In the genomic region with DNA sequence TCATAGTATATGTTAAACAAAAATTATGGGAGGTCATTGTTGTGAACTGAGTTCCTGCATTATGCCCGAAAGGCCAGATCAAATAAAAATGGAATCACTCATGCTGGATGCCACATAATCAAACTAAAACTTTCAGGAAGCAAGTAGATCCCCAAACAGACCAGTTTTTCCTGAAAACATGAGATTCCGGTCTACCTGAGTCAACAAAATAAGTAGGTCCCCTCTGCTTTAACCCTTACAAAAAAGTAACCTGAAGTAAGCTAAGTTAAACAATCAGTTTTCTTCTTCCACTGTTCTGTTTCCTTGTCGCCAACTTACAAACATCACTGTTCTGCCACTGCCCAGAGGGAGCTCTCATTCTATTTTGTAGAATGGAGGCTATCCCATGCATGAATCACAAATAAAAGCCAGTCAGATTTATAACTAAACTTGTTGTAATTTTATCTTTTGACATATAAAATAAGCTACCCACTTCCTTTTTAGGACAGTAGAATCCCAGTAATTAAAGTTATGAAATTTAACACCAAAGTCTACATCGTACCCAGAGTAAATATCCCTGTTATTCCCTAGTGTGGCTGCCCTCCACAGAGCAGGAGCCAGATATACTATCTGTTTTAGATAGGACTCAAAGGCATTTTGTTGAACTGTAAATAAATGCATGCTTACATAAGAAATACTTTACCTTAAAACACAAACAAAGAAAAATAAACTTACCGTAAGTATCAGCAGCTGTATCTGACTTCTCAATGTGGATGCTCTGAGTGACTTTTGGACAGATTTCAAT, we compare ENCODE assay signal across 1 cellular context.
TF ChIP-seq lines count a peak whose summit lies in the region.

No MANE protein-coding gene starts in this region.

TF ChIP-seq in WTC11, 78 proteins besides CTCF, POLR2A, EP300 and RAD21 (continued from another document):
- TF ChIP-seq, protein P1, sequence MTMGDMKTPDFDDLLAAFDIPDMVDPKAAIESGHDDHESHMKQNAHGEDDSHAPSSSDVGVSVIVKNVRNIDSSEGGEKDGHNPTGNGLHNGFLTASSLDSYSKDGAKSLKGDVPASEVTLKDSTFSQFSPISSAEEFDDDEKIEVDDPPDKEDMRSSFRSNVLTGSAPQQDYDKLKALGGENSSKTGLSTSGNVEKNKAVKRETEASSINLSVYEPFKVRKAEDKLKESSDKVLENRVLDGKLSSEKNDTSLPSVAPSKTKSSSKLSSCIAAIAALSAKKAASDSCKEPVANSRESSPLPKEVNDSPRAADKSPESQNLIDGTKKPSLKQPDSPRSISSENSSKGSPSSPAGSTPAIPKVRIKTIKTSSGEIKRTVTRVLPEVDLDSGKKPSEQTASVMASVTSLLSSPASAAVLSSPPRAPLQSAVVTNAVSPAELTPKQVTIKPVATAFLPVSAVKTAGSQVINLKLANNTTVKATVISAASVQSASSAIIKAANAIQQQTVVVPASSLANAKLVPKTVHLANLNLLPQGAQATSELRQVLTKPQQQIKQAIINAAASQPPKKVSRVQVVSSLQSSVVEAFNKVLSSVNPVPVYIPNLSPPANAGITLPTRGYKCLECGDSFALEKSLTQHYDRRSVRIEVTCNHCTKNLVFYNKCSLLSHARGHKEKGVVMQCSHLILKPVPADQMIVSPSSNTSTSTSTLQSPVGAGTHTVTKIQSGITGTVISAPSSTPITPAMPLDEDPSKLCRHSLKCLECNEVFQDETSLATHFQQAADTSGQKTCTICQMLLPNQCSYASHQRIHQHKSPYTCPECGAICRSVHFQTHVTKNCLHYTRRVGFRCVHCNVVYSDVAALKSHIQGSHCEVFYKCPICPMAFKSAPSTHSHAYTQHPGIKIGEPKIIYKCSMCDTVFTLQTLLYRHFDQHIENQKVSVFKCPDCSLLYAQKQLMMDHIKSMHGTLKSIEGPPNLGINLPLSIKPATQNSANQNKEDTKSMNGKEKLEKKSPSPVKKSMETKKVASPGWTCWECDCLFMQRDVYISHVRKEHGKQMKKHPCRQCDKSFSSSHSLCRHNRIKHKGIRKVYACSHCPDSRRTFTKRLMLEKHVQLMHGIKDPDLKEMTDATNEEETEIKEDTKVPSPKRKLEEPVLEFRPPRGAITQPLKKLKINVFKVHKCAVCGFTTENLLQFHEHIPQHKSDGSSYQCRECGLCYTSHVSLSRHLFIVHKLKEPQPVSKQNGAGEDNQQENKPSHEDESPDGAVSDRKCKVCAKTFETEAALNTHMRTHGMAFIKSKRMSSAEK (CRISPR knock-in tag; IDR thresholded peaks at IDR 0.05; ENCODE audit: borderline replicate concordance), result no peak
- no peak for TF ChIP-seq SOX15 (CRISPR knock-in tag; IDR thresholded peaks at IDR 0.05)
- TF ChIP-seq, protein P2, sequence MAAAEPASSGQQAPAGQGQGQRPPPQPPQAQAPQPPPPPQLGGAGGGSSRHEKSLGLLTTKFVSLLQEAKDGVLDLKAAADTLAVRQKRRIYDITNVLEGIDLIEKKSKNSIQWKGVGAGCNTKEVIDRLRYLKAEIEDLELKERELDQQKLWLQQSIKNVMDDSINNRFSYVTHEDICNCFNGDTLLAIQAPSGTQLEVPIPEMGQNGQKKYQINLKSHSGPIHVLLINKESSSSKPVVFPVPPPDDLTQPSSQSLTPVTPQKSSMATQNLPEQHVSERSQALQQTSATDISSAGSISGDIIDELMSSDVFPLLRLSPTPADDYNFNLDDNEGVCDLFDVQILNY (CRISPR knock-in tag; IDR thresholded peaks at IDR 0.05), result no peak
- no peak for TF ChIP-seq IRF2 (CRISPR knock-in tag; IDR thresholded peaks at IDR 0.05; ENCODE audit: borderline replicate concordance, low read depth)
